In genomic region chr2:217436386-217436785, GRCh38 we compare ENCODE assay signal across 2 cellular contexts.
TF ChIP-seq lines count a peak whose summit lies in the region.

No MANE protein-coding gene starts in this region.

TF ChIP-seq in SK-N-SH, 30 proteins besides CTCF, POLR2A, EP300 and RAD21 (continued from another document):
- no peak for TF ChIP-seq IRF3 (IDR thresholded peaks at IDR 0.05; ENCODE audit: low read depth, low read length)

TF ChIP-seq in SK-N-SH treated with all-trans-retinoic acid at 6 μM for 48 hours, 23 proteins besides CTCF, POLR2A, EP300 and RAD21 (continued from another document):
- TF ChIP-seq TSHZ2 (CRISPR knock-in tag; IDR thresholded peaks at IDR 0.05) (no peak), TOX (CRISPR knock-in tag; IDR thresholded peaks at IDR 0.05; ENCODE audit: borderline replicate concordance) (no peak), ZNF8 (CRISPR knock-in tag; IDR thresholded peaks at IDR 0.05) (no peak), ZFP3 (CRISPR knock-in tag; IDR thresholded peaks at IDR 0.05) (no peak), SNAI2 (CRISPR knock-in tag; IDR thresholded peaks at IDR 0.05) (no peak), ISL1 (CRISPR knock-in tag; IDR thresholded peaks at IDR 0.05) (no peak)
TF ChIP-seq in SK-N-SH treated with all-trans-retinoic acid at 6 μM for 48 hours: peak in this region for 0.
